ENCODE assay signal across 9 cellular contexts in genomic region chr19:8004001-8004400, GRCh38. TPM values are rescaled to one million over a fixed set of nuclear protein-coding genes. Genes with fewer than 3 reads are reported as not detected.
DNase-seq lines count a peak whose midpoint lies in the region; FAIRE-seq and TF ChIP-seq lines count a peak whose summit lies in the region.
"Had no signal": no experiment of that assay in that cellular context is flagged by ENCODE, and none has a peak within 500 bp of the region (broad histone marks: within the 10 kb centered on the region; RNA-seq: fewer than 3 reads in every experiment).

No MANE protein-coding gene starts in this region.

- H2AFZ ChIP-seq in PC-9 = no peak overlapping the region

- H3K4me3 ChIP-seq in PC-9 (peak overlapping the region; percentile 83), epithelial cell of proximal tubule (ENCODE audit: low read depth, low read length) (peak overlapping the region; percentile 75)

- H3K27me3 ChIP-seq in PC-9 (ENCODE audit: insufficient read depth, low read depth) = no peaks in the 10 kb centered on the region

- no peaks in the 10 kb centered on the region for H3K27me3 Mint-ChIP-seq in progenitor cell of endocrine pancreas

- H3K79me2 ChIP-seq in PC-9 (ENCODE audit: low read depth) = peaks cover 72% of the 10 kb centered on the region

- H3K4me1 ChIP-seq in ES-I3 (ENCODE audit: insufficient read depth, low read length) (peaks cover 12% of the 10 kb centered on the region), PC-9 (replicated peaks; ENCODE audit: insufficient read depth) (peaks cover 30% of the 10 kb centered on the region)

- H3F3A ChIP-seq in PC-9 (ENCODE audit: insufficient read depth, low read depth) = peaks cover 30% of the 10 kb centered on the region

- POLR2A ChIA-PET in PC-9 (lab: Charles Lee; ENCODE audit: unreplicated experiment) (no interaction called here), HEK293T (lab: Yijun Ruan, JAX) (no interaction called here)

- peaks cover 26% of the 10 kb centered on the region for H3K4me1 Mint-ChIP-seq in progenitor cell of endocrine pancreas (ENCODE audit: low read depth)

- H3K27ac Mint-ChIP-seq in progenitor cell of endocrine pancreas = peak overlapping the region; percentile 98

- FAIRE-seq in HTR-8/SVneo (lab: Jason Lieb, UNC) = no peak

- no peak for DNase-seq in PC-9
- DNase-seq in epithelial cell of proximal tubule (ENCODE audit: low read depth) = no peak
- DNase-seq in progenitor cell of endocrine pancreas (ENCODE audit: low spot score, unreplicated experiment) = no peak
- no peak for DNase-seq in HEK293T (ENCODE audit: extremely low spot score)
- no peak for DNase-seq in HTR-8/SVneo (ENCODE audit: insufficient read length, low spot score)
- no peak for DNase-seq in NCI-H345 treated with DMSO at 0.1 percent for 48 hours (lab: John Stamatoyannopoulos, UW; ENCODE audit: unreplicated experiment)
- no peak for DNase-seq in NCI-H2029 treated with DMSO at 0.1 percent for 48 hours (lab: John Stamatoyannopoulos, UW)

- peak overlapping the region; percentile 94; the same call in 1 of the 2 replicates for H3K9ac ChIP-seq in ES-I3 (ENCODE audit: low read depth, low read length)

- H3K9me3 Mint-ChIP-seq in progenitor cell of endocrine pancreas (ENCODE audit: low read depth) = no peaks in the 10 kb centered on the region

- intact Hi-C loops in PC-9 (cut with micrococcal nuclease; ENCODE audit: unreplicated experiment) = no loop called here

- peaks cover 7% of the 10 kb centered on the region for H3K36me3 Mint-ChIP-seq in progenitor cell of endocrine pancreas (ENCODE audit: insufficient read depth)

- H3K36me3 ChIP-seq in ES-I3 (ENCODE audit: insufficient read depth, low read length) = no peaks in the 10 kb centered on the region
- no peaks in the 10 kb centered on the region for H3K36me3 ChIP-seq in PC-9 (ENCODE audit: low read depth)

- TSS peak; percentile 37 for BruUV-seq in PC-9 (replicated peaks; lab: Mats Ljungman, UMichigan)

- peak overlapping the region; percentile 95 for H3K4me2 ChIP-seq in PC-9

- TF ChIP-seq CTCF in PC-9 (conservative IDR thresholded peaks at IDR 0.05) = no peak
- TF ChIP-seq CTCF in epithelial cell of proximal tubule (conservative IDR thresholded peaks at IDR 0.05; ENCODE audit: low read depth, low read length) = no peak
- no peak for TF ChIP-seq CTCF in progenitor cell of endocrine pancreas (IDR thresholded peaks at IDR 0.05; ENCODE audit: unreplicated experiment)

- no peak overlapping the region for H3K27ac ChIP-seq in PC-9

- CTCF ChIA-PET in PC-9 (lab: Charles Lee) (interaction anchor here (0.6 kb wide), 2 partner anchors 151 to 433 kb away, joined by 3 to 5 read pairs; no protein-coding TSS in a partner anchor), HEK293T (lab: Yijun Ruan, JAX) (no interaction called here)

- no peaks in the 10 kb centered on the region for H3K9me2 ChIP-seq in PC-9 (ENCODE audit: insufficient read depth)

- peak overlapping the region; percentile 99 for H3K4me3 Mint-ChIP-seq in progenitor cell of endocrine pancreas (ENCODE audit: low read depth)

- H4K20me1 ChIP-seq in PC-9 (ENCODE audit: insufficient read depth) = peaks cover 58% of the 10 kb centered on the region

- H3K9me3 ChIP-seq in ES-I3 (ENCODE audit: control insufficient read depth, insufficient read depth, low read length) (no peaks in the 10 kb centered on the region), PC-9 (ENCODE audit: insufficient read depth, low read depth) (no peaks in the 10 kb centered on the region)

TF ChIP-seq in HEK293T, 16 proteins besides CTCF, POLR2A, EP300 and RAD21:
- no peak for TF ChIP-seq ARNT (IDR thresholded peaks at IDR 0.05)
- TF ChIP-seq ZNF384 (IDR thresholded peaks at IDR 0.05) = no peak
- TF ChIP-seq FOXK2 (IDR thresholded peaks at IDR 0.05) = no peak
- no peak for TF ChIP-seq FOXM1 (IDR thresholded peaks at IDR 0.05; ENCODE audit: borderline replicate concordance)
- TF ChIP-seq, protein P1, sequence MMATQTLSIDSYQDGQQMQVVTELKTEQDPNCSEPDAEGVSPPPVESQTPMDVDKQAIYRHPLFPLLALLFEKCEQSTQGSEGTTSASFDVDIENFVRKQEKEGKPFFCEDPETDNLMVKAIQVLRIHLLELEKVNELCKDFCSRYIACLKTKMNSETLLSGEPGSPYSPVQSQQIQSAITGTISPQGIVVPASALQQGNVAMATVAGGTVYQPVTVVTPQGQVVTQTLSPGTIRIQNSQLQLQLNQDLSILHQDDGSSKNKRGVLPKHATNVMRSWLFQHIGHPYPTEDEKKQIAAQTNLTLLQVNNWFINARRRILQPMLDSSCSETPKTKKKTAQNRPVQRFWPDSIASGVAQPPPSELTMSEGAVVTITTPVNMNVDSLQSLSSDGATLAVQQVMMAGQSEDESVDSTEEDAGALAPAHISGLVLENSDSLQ (IDR thresholded peaks at IDR 0.05) = no peak
- TF ChIP-seq HDGF (IDR thresholded peaks at IDR 0.05; ENCODE audit: borderline replicate concordance) = no peak
- TF ChIP-seq BHLHE40 (IDR thresholded peaks at IDR 0.05; ENCODE audit: borderline replicate concordance) = no peak

RNA-seq across cellular contexts. Expression of gene ELAVL1, which starts 1.4 kb away (rescaled TPM):
- 101 and 108 TPM in 2 replicates for total RNA-seq in PC-9 (2021)
- total RNA-seq in epithelial cell of proximal tubule = 28.6 and 69.6 TPM in 2 replicates
- 125 and 130 TPM in 2 replicates for total RNA-seq in progenitor cell of endocrine pancreas

RNA-seq across cellular contexts. Expression of gene CCL25, which starts 48.6 kb away (rescaled TPM):
- total RNA-seq in PC-9 (2021) (not detected in 2 replicates), epithelial cell of proximal tubule (not detected in 2 replicates), progenitor cell of endocrine pancreas (not detected in 2 replicates)
- total RNA-seq: myocyte had no signal
